Comparison of ENCODE assay signal across 17 cellular contexts in genomic region chr10:124906551-124907001, GRCh38. TPM values are rescaled to one million over a fixed set of nuclear protein-coding genes. Genes with fewer than 3 reads are reported as not detected.
DNase-seq lines count a peak whose midpoint lies in the region; ATAC-seq and TF ChIP-seq lines count a peak whose summit lies in the region.
"Had no signal": no experiment of that assay in that cellular context is flagged by ENCODE, and none has a peak within 500 bp of the region (broad histone marks: within the 10 kb centered on the region; RNA-seq: fewer than 3 reads in every experiment).

No MANE protein-coding gene starts in this region.

- CTCF ChIA-PET in SK-N-SH (lab: Yijun Ruan, JAX), result no interaction called here

- no peaks in the 10 kb centered on the region for H3K9me3 Mint-ChIP-seq in activated naive CD8-positive, alpha-beta T cell treated with anti-CD3 and anti-CD28 coated beads for 36 hours

- H3K27ac ChIP-seq in SK-N-SH (ENCODE audit: low read depth in 2 of 2, low read length in 1 of 2) (peak overlapping the region in 1 of 2 experiments; percentile 51; a peak in 2 of 4 replicates), fibroblast of lung (ENCODE audit: insufficient read depth, low read length) (peak overlapping the region; percentile 76), trophoblast cell (ENCODE audit: low read depth, low read length) (no peak overlapping the region), SJCRH30 (no peak overlapping the region)
- H3K27ac ChIP-seq: colonic mucosa, gastrocnemius medialis had no signal

- H3K79me2 ChIP-seq in SK-N-SH (ENCODE audit: insufficient read depth) (no peaks in the 10 kb centered on the region), fibroblast of lung (ENCODE audit: control insufficient read depth, insufficient read depth, low read length) (no peaks in the 10 kb centered on the region), trophoblast cell (ENCODE audit: control insufficient read depth, insufficient read depth, low read length, poor library complexity) (no peaks in the 10 kb centered on the region)

- no peaks in the 10 kb centered on the region for H3K36me3 ChIP-seq in SK-N-SH (replicated peaks in 1 of 2; ENCODE audit: control insufficient read depth in 1 of 2, insufficient read depth in 2 of 2, low read length in 1 of 2)
- no peaks in the 10 kb centered on the region for H3K36me3 ChIP-seq in fibroblast of lung (ENCODE audit: control insufficient read depth, insufficient read depth, low read length)
- no peaks in the 10 kb centered on the region for H3K36me3 ChIP-seq in trophoblast cell (ENCODE audit: control insufficient read depth in 1 of 2, insufficient read depth in 2 of 2, low read length in 2 of 2)
- H3K36me3 ChIP-seq in SJCRH30, result no peaks in the 10 kb centered on the region
- H3K36me3 ChIP-seq: colonic mucosa, gastrocnemius medialis had no signal

- no peak overlapping the region for H3K18ac ChIP-seq in trophoblast cell (ENCODE audit: low read length)

- H3K4me2 ChIP-seq in SK-N-SH (peak overlapping the region; percentile 6; the same call in 1 of the 2 replicates), fibroblast of lung (ENCODE audit: extremely low read depth, insufficient read depth, low read length) (peak overlapping the region; percentile 16), trophoblast cell (ENCODE audit: low read length) (no peak overlapping the region)

- no peak for ATAC-seq in GM19397 (IDR thresholded peaks at IDR 0.05; ENCODE audit: unreplicated experiment)
- ATAC-seq: gastrocnemius medialis, right cardiac atrium had no signal

- no peak overlapping the region for H4K91ac ChIP-seq in trophoblast cell (ENCODE audit: low read depth, low read length)

- H3K9ac ChIP-seq in SK-N-SH (no peak overlapping the region), fibroblast of lung (ENCODE audit: insufficient read depth, low read length) (no peak overlapping the region), trophoblast cell (ENCODE audit: low read length) (no peak overlapping the region)

- WGBS in SK-N-SH (ENCODE audit: low lambda C conversion rate), result 51% methylated on average over 9 of the region's 9 CpGs
- no CpG with 5 or more reads among the region's 9 CpGs for whole genome bisulfite sequencing in trophoblast cell (ENCODE audit: extremely low coverage, insufficient coverage, insufficient read length)

- H2BK120ac ChIP-seq in trophoblast cell (ENCODE audit: insufficient read depth, low read length, poor library complexity), result no peak overlapping the region

- no peak overlapping the region for H3K27ac Mint-ChIP-seq in activated naive CD8-positive, alpha-beta T cell treated with anti-CD3 and anti-CD28 coated beads for 36 hours
- H3K27ac Mint-ChIP-seq: CD4-positive, CD25-positive, alpha-beta regulatory T cell had no signal

- no peak overlapping the region for H2AK5ac ChIP-seq in trophoblast cell (ENCODE audit: low read length)

- H3K79me1 ChIP-seq in trophoblast cell (ENCODE audit: low read length), result no peaks in the 10 kb centered on the region

- H3K27me3 ChIP-seq in SK-N-SH (ENCODE audit: insufficient read depth) (no peaks in the 10 kb centered on the region), fibroblast of lung (ENCODE audit: control insufficient read depth, insufficient read depth, low read length) (no peaks in the 10 kb centered on the region), trophoblast cell (ENCODE audit: insufficient read depth, low read length) (no peaks in the 10 kb centered on the region), SJCRH30 (no peaks in the 10 kb centered on the region)
- H3K27me3 ChIP-seq: colonic mucosa, gastrocnemius medialis had no signal

- H3K9me3 ChIP-seq in SK-N-SH (no peaks in the 10 kb centered on the region), fibroblast of lung (ENCODE audit: control insufficient read depth, insufficient read depth, low read depth, low read length) (no peaks in the 10 kb centered on the region), trophoblast cell (ENCODE audit: insufficient read depth, low read depth, low read length) (no peaks in the 10 kb centered on the region), SJCRH30 (replicated peaks) (no peaks in the 10 kb centered on the region)
- H3K9me3 ChIP-seq: colonic mucosa, gastrocnemius medialis had no signal

- H4K20me1 ChIP-seq in SK-N-SH (ENCODE audit: insufficient read depth) (no peaks in the 10 kb centered on the region), fibroblast of lung (ENCODE audit: control insufficient read depth, extremely low read depth, insufficient read depth, low read length) (no peaks in the 10 kb centered on the region)

- peaks cover 13% of the 10 kb centered on the region for H3K27me3 Mint-ChIP-seq in activated naive CD8-positive, alpha-beta T cell treated with anti-CD3 and anti-CD28 coated beads for 36 hours

- H4K12ac ChIP-seq in trophoblast cell (ENCODE audit: low read depth, low read length), result no peak overlapping the region

- peaks cover 8% of the 10 kb centered on the region for H3F3A ChIP-seq in SK-N-SH (replicated peaks; ENCODE audit: insufficient read depth)

- H3K4me3 Mint-ChIP-seq in activated naive CD8-positive, alpha-beta T cell treated with anti-CD3 and anti-CD28 coated beads for 36 hours, result no peak overlapping the region
- H3K4me3 Mint-ChIP-seq: CD4-positive, CD25-positive, alpha-beta regulatory T cell had no signal

- TF ChIP-seq CTCF in SK-N-SH (IDR thresholded peaks at IDR 0.05) (no peak), fibroblast of lung (conservative IDR thresholded peaks at IDR 0.05 in 1 of 2, IDR thresholded peaks at IDR 0.05 in 1 of 2; ENCODE audit: low read depth in 1 of 2, low read length in 2 of 2) (no peak)

- POLR2A ChIA-PET in SK-N-SH (lab: Yijun Ruan, JAX), result no interaction called here

- H2BK5ac ChIP-seq in trophoblast cell (ENCODE audit: low read depth, low read length, poor library complexity), result no peak overlapping the region

- TF ChIP-seq RAD21 in SK-N-SH (IDR thresholded peaks at IDR 0.05; ENCODE audit: low read length), result no peak

- H2AFZ ChIP-seq in SK-N-SH (ENCODE audit: low read depth), result no peak overlapping the region
- no peak overlapping the region for H2AFZ ChIP-seq in fibroblast of lung (ENCODE audit: low read length)
- no peak overlapping the region for H2AFZ ChIP-seq in trophoblast cell (ENCODE audit: insufficient read depth, low read length, poor library complexity)

- H2BK12ac ChIP-seq in trophoblast cell (ENCODE audit: low read length), result no peak overlapping the region

- no peak overlapping the region for H4K8ac ChIP-seq in trophoblast cell (ENCODE audit: low read depth, low read length)

- H3K4ac ChIP-seq in trophoblast cell (ENCODE audit: low read depth, low read length), result no peak overlapping the region

- no peak for TF ChIP-seq EP300 in SK-N-SH (IDR thresholded peaks at IDR 0.05; ENCODE audit: borderline replicate concordance in 1 of 2, low read depth in 1 of 2, low read length in 1 of 2)

- no peaks in the 10 kb centered on the region for H3K9me2 ChIP-seq in SK-N-SH

- H3K4me1 Mint-ChIP-seq in activated naive CD8-positive, alpha-beta T cell treated with anti-CD3 and anti-CD28 coated beads for 36 hours, result peaks cover under 1% of the 10 kb centered on the region

- H3K36me3 Mint-ChIP-seq in activated naive CD8-positive, alpha-beta T cell treated with anti-CD3 and anti-CD28 coated beads for 36 hours, result no peaks in the 10 kb centered on the region
- H3K36me3 Mint-ChIP-seq: CD4-positive, CD25-positive, alpha-beta regulatory T cell had no signal

- H3K23ac ChIP-seq in trophoblast cell (ENCODE audit: low read length), result no peak overlapping the region

- H3K4me3 ChIP-seq in SK-N-SH (ENCODE audit: low read depth in 2 of 2, low read length in 1 of 2) (no peak overlapping the region), fibroblast of lung (replicated peaks in 1 of 4; ENCODE audit: control extremely low read depth in 1 of 4, insufficient read depth in 1 of 4, low read depth in 3 of 4, low read length in 4 of 4) (no peak overlapping the region), trophoblast cell (ENCODE audit: low read depth, low read length) (no peak overlapping the region), SJCRH30 (no peak overlapping the region)
- H3K4me3 ChIP-seq: colonic mucosa, gastrocnemius medialis had no signal

- DNase-seq in EL (peak; percentile 93), SK-N-SH (no peak), fibroblast of lung (ENCODE audit: low read depth in 2 of 2) (peak; percentile 93), trophoblast cell (peak; percentile 46 to 97), SJCRH30 (no peak), NCI-H2227 (lab: John Stamatoyannopoulos, UW; ENCODE audit: unreplicated experiment) (no peak)
- no peak for DNase-seq in activated naive CD8-positive, alpha-beta T cell treated with anti-CD3 and anti-CD28 coated beads for 36 hours
- DNase-seq: activated naive CD4-positive, alpha-beta T cell treated with anti-CD3 and anti-CD28 coated beads, Interleukin-2, amount 50 U/mL, for 16 hours; CD4-positive, CD25-positive, alpha-beta regulatory T cell; colonic mucosa; gastrocnemius medialis; NCI-H1436; NCI-H748 treated with DMSO at 0.1 percent for 48 hours; right cardiac atrium; stimulated activated CD4-positive, alpha-beta T cell treated with anti-CD3 and anti-CD28 coated beads, Interleukin-4, amount 100 ng/mL, for 4 hours; stimulated activated naive CD4-positive, alpha-beta T cell had no signal

- H3K14ac ChIP-seq in trophoblast cell (ENCODE audit: low read length), result no peak overlapping the region

- H3K4me1 ChIP-seq in SK-N-SH (ENCODE audit: control insufficient read depth in 1 of 2, insufficient read depth in 2 of 2, low read depth in 1 of 2, low read length in 1 of 2) (peaks cover 2 to 16% of the 10 kb centered on the region in 2 experiments; a peak in 2 of 4 replicates), fibroblast of lung (ENCODE audit: control insufficient read depth, extremely low read depth, insufficient read depth, low read length) (peaks cover 14% of the 10 kb centered on the region), trophoblast cell (ENCODE audit: control insufficient read depth in 1 of 2, insufficient read depth in 2 of 2, low read length in 2 of 2) (no peaks in the 10 kb centered on the region), SJCRH30 (no peaks in the 10 kb centered on the region)
- H3K4me1 ChIP-seq: colonic mucosa had no signal

TF ChIP-seq in SK-N-SH, 30 proteins besides CTCF, POLR2A, EP300 and RAD21 (continues in another document):
- TF ChIP-seq TAF1 (IDR thresholded peaks at IDR 0.05; ENCODE audit: borderline replicate concordance, low read depth, low read length), result no peak
- TF ChIP-seq TEAD4 (IDR thresholded peaks at IDR 0.05; ENCODE audit: borderline replicate concordance, insufficient read depth), result peak; percentile 72; the same call in 1 of the 2 replicates
- TF ChIP-seq FOXJ3 (CRISPR knock-in tag; IDR thresholded peaks at IDR 0.05), result no peak
- peak; percentile 83 for TF ChIP-seq FOSL2 (IDR thresholded peaks at IDR 0.05; ENCODE audit: borderline replicate concordance, low read depth)

RNA-seq across cellular contexts. Expression of gene ZRANB1, which starts 35.3 kb away (rescaled TPM):
- polyA plus RNA-seq in SK-N-SH (2012; rRNA removed) (6.2 and 8.1 TPM in 2 replicates), fibroblast of lung (18.1 and 26.5 TPM in 2 replicates)
- polyA plus RNA-seq in SK-N-SH (2012; cell fraction: cytosol; rRNA removed), result 8.8 and 9.4 TPM in 2 replicates
- polyA plus RNA-seq in SK-N-SH (2012; cell fraction: nucleus; rRNA removed), result 4.9 and 8.8 TPM in 2 replicates
- total RNA-seq in fibroblast of lung, result 32.9 and 39.3 TPM in 2 replicates
- polyA plus RNA-seq in fibroblast of lung (2012), result 11.2 and 14.7 TPM in 2 replicates
- polyA minus RNA-seq in fibroblast of lung (ENCODE audit: low replicate concordance), result 5.1 and 8.7 TPM in 2 replicates
- 20.8 and 21.3 TPM in 2 replicates for polyA plus RNA-seq in trophoblast cell (2013)
- 29.1 and 29.3 TPM in 2 replicates for total RNA-seq in SJCRH30 (2014; rRNA removed; shearing (Covaris generic))
- 10 to 100 TPM; 11.5 to 12.6 TPM for total RNA-seq in activated naive CD8-positive, alpha-beta T cell treated with anti-CD3 and anti-CD28 coated beads for 36 hours

Comparison
In these comparisons a context has a peak if more than half of its experiments do, and no peak if none do; other contexts are left out.
1. DNase-seq: peak in EL (single experiment), fibroblast of lung (2 of 2) and trophoblast cell (2 of 2); none in SK-N-SH (single experiment), SJCRH30 (0 of 2), activated naive CD8-positive, alpha-beta T cell treated with anti-CD3 and anti-CD28 coated beads for 36 hours (single experiment) and NCI-H2227 (single experiment).